Comparison of ENCODE assay signal across 8 cellular contexts in the genomic region with DNA sequence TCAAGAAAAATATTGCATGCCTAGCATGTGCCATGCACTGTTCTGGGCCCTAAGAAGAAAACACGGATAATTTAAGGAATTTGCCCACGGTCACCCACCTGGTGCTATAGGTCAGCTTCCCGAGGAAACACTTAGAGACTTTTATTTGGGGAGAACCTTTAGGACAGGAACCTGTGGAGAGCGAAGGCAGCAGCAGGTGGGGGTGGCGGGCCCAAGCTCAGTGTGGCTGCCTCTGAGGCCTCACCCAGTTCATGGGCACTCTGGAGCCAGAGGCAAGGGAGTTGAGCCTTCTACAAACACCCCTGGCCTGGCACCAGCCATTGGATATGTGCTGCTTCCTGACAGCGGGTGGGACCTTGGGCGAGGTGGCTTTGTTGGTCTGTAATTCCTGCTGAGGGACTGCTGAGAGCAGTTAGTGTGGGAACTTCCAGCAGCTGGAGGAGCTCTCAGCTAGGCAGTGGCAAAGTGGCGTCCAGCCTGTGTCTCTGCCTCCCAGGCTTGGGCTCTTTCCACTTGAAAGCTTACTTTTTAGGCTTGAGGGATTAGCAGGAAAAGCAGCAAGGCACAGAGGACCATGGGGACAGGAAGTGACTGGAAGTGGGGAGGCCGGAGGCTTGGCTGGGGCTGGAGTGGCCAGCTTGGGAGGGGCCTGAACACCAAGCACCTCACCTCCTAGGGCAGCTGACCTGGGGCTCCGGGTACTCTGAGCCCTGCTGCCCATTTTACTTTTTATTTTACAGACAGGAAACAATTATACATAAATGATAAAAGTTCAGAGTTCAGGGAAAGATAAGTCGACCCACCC. TPM values are rescaled to one million over a fixed set of nuclear protein-coding genes. Genes with fewer than 3 reads are reported as not detected.
DNase-seq lines count a peak whose midpoint lies in the region; TF ChIP-seq lines count a peak whose summit lies in the region.

No MANE protein-coding gene starts in this region.

- TF ChIP-seq CTCF in left ventricle myocardium inferior (IDR thresholded peaks at IDR 0.05; ENCODE audit: borderline replicate concordance): no peak
- no peak for TF ChIP-seq CTCF in right atrium auricular region (IDR thresholded peaks at IDR 0.05)
- TF ChIP-seq CTCF in dorsolateral prefrontal cortex (IDR thresholded peaks at IDR 0.05 in 54 of 56, conservative IDR thresholded peaks at IDR 0.05 in 2 of 56; ENCODE audit: low read depth in 1 of 56, partially characterized antibody in 56 of 56): peak in 1 of 56 donors; percentile 18

- intact Hi-C loops in left ventricle myocardium inferior (cut with micrococcal nuclease): no loop called here
- intact Hi-C loops in dorsolateral prefrontal cortex (cut with DNase I): no loop called here

- peaks cover 44% of the 10 kb centered on the region for H3K36me3 ChIP-seq in left ventricle myocardium inferior
- H3K36me3 ChIP-seq in right atrium auricular region: peaks cover 51% of the 10 kb centered on the region
- H3K36me3 ChIP-seq in urinary bladder (ENCODE audit: insufficient read depth): peaks cover 7% of the 10 kb centered on the region

- 59% methylated on average over 11 of the region's 11 CpGs for WGBS in urinary bladder

- H3K27ac ChIP-seq in left ventricle myocardium inferior (replicated peaks) (peak overlapping the region; percentile 70), right atrium auricular region (peak overlapping the region in 1 of 2 donors; percentile 53), dorsolateral prefrontal cortex (peak overlapping the region in 50 of 59 donors; percentile 1 to 83 (median 63)), urinary bladder (ENCODE audit: low read depth) (peak overlapping the region; percentile 65)

- DNase-seq in left ventricle myocardium inferior: no peak
- DNase-seq in right atrium auricular region (ENCODE audit: low spot score): no peak
- DNase-seq in dorsolateral prefrontal cortex: no peak
- DNase-seq in myocyte (ENCODE audit: low read depth): peak; percentile 71
- no peak for DNase-seq in activated CD4-positive, alpha-beta T cell treated with anti-CD3 and anti-CD28 coated beads for 4 hours
- no peak for DNase-seq in globus pallidus (ENCODE audit: low spot score)
- no peak for DNase-seq in NCI-H2029 (lab: John Stamatoyannopoulos, UW)

- H3K4me3 ChIP-seq in left ventricle myocardium inferior (no peak overlapping the region), right atrium auricular region (no peak overlapping the region), dorsolateral prefrontal cortex (no peak overlapping the region), urinary bladder (ENCODE audit: low read depth, low read length) (no peak overlapping the region)

- no peaks in the 10 kb centered on the region for H3K9me3 ChIP-seq in left ventricle myocardium inferior (replicated peaks)
- no peaks in the 10 kb centered on the region for H3K9me3 ChIP-seq in right atrium auricular region

- H3K27me3 ChIP-seq in left ventricle myocardium inferior (ENCODE audit: low read depth): no peaks in the 10 kb centered on the region
- no peaks in the 10 kb centered on the region for H3K27me3 ChIP-seq in right atrium auricular region
- no peaks in the 10 kb centered on the region for H3K27me3 ChIP-seq in dorsolateral prefrontal cortex

- H3K4me1 ChIP-seq in left ventricle myocardium inferior (peaks cover 34% of the 10 kb centered on the region), right atrium auricular region (peaks cover 0 to 23% of the 10 kb centered on the region in 2 donors), urinary bladder (ENCODE audit: insufficient read depth) (no peaks in the 10 kb centered on the region)

RNA-seq across cellular contexts. Expression of gene MRPL37, which starts 19.1 kb away (rescaled TPM):
- total RNA-seq in left ventricle myocardium inferior: 78.3 TPM
- 10 to 100 TPM; 63.1 to 75.9 TPM for total RNA-seq in right atrium auricular region
- total RNA-seq in dorsolateral prefrontal cortex: 10 to 100 TPM; 33.5 to 66.9 (median 49.5) TPM
- 96.3 and 112 TPM in 2 replicates for total RNA-seq in myocyte
- 111 TPM for polyA plus RNA-seq in myocyte (2012)
- total RNA-seq in urinary bladder: 18.8 TPM
- 48.9 TPM for polyA plus RNA-seq in urinary bladder

RNA-seq across cellular contexts. Expression of gene CYB5RL, which starts 19.3 kb away (rescaled TPM):
- total RNA-seq in left ventricle myocardium inferior (6.1 TPM), right atrium auricular region (1 to 10 TPM; 2.0 to 3.5 TPM), dorsolateral prefrontal cortex (10 to 100 TPM in 34 of 120 experiments, 1 to 10 TPM in 86; 3.6 to 19.4 (median 8.7) TPM), myocyte (7.2 TPM in 2 replicates), urinary bladder (6.6 TPM)
- polyA plus RNA-seq in myocyte (2012): 7.5 TPM
- polyA plus RNA-seq in urinary bladder: 3.8 TPM
